In genomic region chr3:165800970-165801369, GRCh38 we compare ENCODE assay signal across 21 cellular contexts. TPM values are rescaled to one million over a fixed set of nuclear protein-coding genes. Genes with fewer than 3 reads are reported as not detected.
DNase-seq lines count a peak whose midpoint lies in the region; ATAC-seq and TF ChIP-seq lines count a peak whose summit lies in the region.
"Had no signal": no experiment of that assay in that cellular context is flagged by ENCODE, and none has a peak within 500 bp of the region (broad histone marks: within the 10 kb centered on the region; RNA-seq: fewer than 3 reads in every experiment).

No MANE protein-coding gene starts in this region.

- no peak for TF ChIP-seq CTCF in gastroesophageal sphincter (IDR thresholded peaks at IDR 0.05)

- peaks cover 0 to 56% (median 6%) of the 10 kb centered on the region in 3 donors for H3K4me1 ChIP-seq in gastroesophageal sphincter
- H3K4me1 ChIP-seq: BLaER1, heart left ventricle had no signal

- no peaks in the 10 kb centered on the region for H3K27me3 ChIP-seq in gastroesophageal sphincter
- H3K27me3 ChIP-seq: BLaER1, heart left ventricle had no signal

- DNase-seq in NCI-H510A treated with DMSO at 0.1 percent for 48 hours (lab: John Stamatoyannopoulos, UW) (peak; percentile 31), HuH-7 (ENCODE audit: low spot score) (no peak)
- DNase-seq in stimulated activated CD4-positive, alpha-beta T cell treated with anti-CD3 and anti-CD28 coated beads, Interleukin-1b, Interleukin-23, amount 100 ng/mL, for 48 hours, result no peak
- DNase-seq: activated effector memory CD4-positive, alpha-beta T cell treated with anti-CD3 and anti-CD28 coated beads, Interleukin-2, amount 50 U/mL, for 16 hours; aorta; heart left ventricle; HFFc6; islet precursor cell; Karpas-422; NCI-H2081 treated with DMSO at 0.1 percent for 48 hours; SIG-M5; stimulated activated CD4-positive, alpha-beta T cell treated with anti-CD3 and anti-CD28 coated beads, Interleukin-2, amount 100 ng/mL, for 48 hours had no signal

- H3K36me3 ChIP-seq in gastroesophageal sphincter, result no peaks in the 10 kb centered on the region
- H3K36me3 ChIP-seq: BLaER1, heart left ventricle had no signal

- peak; percentile 78 for ATAC-seq in GM18511 (IDR thresholded peaks at IDR 0.05; ENCODE audit: unreplicated experiment)
- peak; percentile 53 for ATAC-seq in HG03095 (IDR thresholded peaks at IDR 0.05; ENCODE audit: unreplicated experiment)
- ATAC-seq in gastroesophageal sphincter, result no peak
- no peak for ATAC-seq in HG03442 (IDR thresholded peaks at IDR 0.05; ENCODE audit: unreplicated experiment)
- ATAC-seq: heart left ventricle, sciatic nerve had no signal

- WGBS in gastroesophageal sphincter (ENCODE audit: low coverage in 1 of 2), 2 donors, result 40 to 45% methylated on average over 3 of the region's 3 CpGs

- H3K4me3 ChIP-seq in gastroesophageal sphincter, result no peak overlapping the region
- H3K4me3 ChIP-seq: BLaER1, coronary artery, heart left ventricle had no signal

- no peak for TF ChIP-seq POLR2A in gastroesophageal sphincter (IDR thresholded peaks at IDR 0.05)

- TF ChIP-seq EP300 in gastroesophageal sphincter (IDR thresholded peaks at IDR 0.05), result no peak

- H3K27ac ChIP-seq in gastroesophageal sphincter, result peak overlapping the region in 3 of 4 donors; percentile 9 to 49 (median 31)
- H3K27ac ChIP-seq: BLaER1, coronary artery, epithelial cell of prostate, heart left ventricle had no signal

- no peaks in the 10 kb centered on the region for H3K9me3 ChIP-seq in gastroesophageal sphincter
- H3K9me3 ChIP-seq: BLaER1, heart left ventricle had no signal

RNA-seq across cellular contexts. Expression of gene BCHE, which starts 36.3 kb away (rescaled TPM):
- total RNA-seq in gastroesophageal sphincter, result 10 to 100 TPM; 31.8 to 96.2 (median 49.3) TPM
- total RNA-seq: HFFc6; T-helper 2 cell treated with Interferon-gamma antibody and Interleukin-4, amounts not matched to agents 100 ng/mL and 5 ng/mL, for 36 hours had no signal

Comparison
In these comparisons a context has a peak if more than half of its experiments do, and no peak if none do; other contexts are left out.
1. ATAC-seq: peak in GM18511 (single experiment) and HG03095 (single experiment); none in gastroesophageal sphincter (single experiment) and HG03442 (single experiment).